8 cellular contexts compared by ENCODE assay signal in the genomic region with DNA sequence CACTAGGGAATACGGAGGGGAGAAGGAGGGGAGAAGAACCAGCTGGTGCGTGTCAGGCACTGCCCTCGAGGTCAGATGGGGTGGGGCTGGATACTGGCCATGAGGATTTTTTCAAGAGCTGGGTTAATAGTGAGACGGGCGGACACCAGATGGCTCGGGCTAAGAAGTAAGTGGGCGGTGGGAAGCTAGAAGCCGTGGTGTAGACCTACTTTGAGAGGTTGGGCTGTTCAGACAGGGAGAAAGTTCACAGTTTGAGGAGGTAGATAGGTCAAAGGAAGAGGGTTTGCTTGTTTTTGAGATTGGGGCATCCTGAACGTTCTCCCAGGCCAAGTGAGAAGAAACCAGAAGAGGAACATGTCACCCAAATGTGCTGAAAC.
DNase-seq lines count a peak whose midpoint lies in the region; ATAC-seq and TF ChIP-seq lines count a peak whose summit lies in the region.

No MANE protein-coding gene starts in this region.

- no peak overlapping the region for H2BK12ac ChIP-seq in trophoblast cell (ENCODE audit: low read length)

- H3K27me3 ChIP-seq in CD4-positive, CD25-positive, alpha-beta regulatory T cell (ENCODE audit: control insufficient read depth, insufficient read depth, low read length), result no peaks in the 10 kb centered on the region
- H3K27me3 ChIP-seq in naive thymus-derived CD4-positive, alpha-beta T cell (ENCODE audit: control insufficient read depth in 2 of 2, insufficient read depth in 2 of 2, low read length in 2 of 2), result no peaks in the 10 kb centered on the region
- H3K27me3 ChIP-seq in trophoblast cell (ENCODE audit: insufficient read depth, low read length), result no peaks in the 10 kb centered on the region

- no CpG with 5 or more reads among the region's 9 CpGs for WGBS in trophoblast cell (ENCODE audit: extremely low coverage, insufficient coverage, insufficient read length)

- H3K27ac Mint-ChIP-seq in CD4-positive, CD25-positive, alpha-beta regulatory T cell, result peak overlapping the region; percentile 98 to 100 (median 99)
- peak overlapping the region; percentile 81 for H3K27ac Mint-ChIP-seq in HFFc6
- peak overlapping the region; percentile 93 to 100 (median 99) for H3K27ac Mint-ChIP-seq in naive thymus-derived CD4-positive, alpha-beta T cell

- POLR2A ChIA-PET in naive thymus-derived CD4-positive, alpha-beta T cell (lab: Charles Lee), result interaction anchor here (0.6 to 66.9 kb wide), 25 partner anchors 17 to 1327 kb away, joined by 3 to 3353 read pairs (median 5); partner anchors contain the start of genes TMC6, TMC8 and TNRC6C

- no peak overlapping the region for H4K8ac ChIP-seq in trophoblast cell (ENCODE audit: low read depth, low read length)

- no peak overlapping the region for H2BK120ac ChIP-seq in trophoblast cell (ENCODE audit: insufficient read depth, low read length, poor library complexity)

- H3K9me3 Mint-ChIP-seq in CD4-positive, CD25-positive, alpha-beta regulatory T cell, result no peaks in the 10 kb centered on the region
- no peaks in the 10 kb centered on the region for H3K9me3 Mint-ChIP-seq in HFFc6
- H3K9me3 Mint-ChIP-seq in naive thymus-derived CD4-positive, alpha-beta T cell, result peaks cover 0 to 9% (median 0%) of the 10 kb centered on the region in 11 donors

- peak overlapping the region; percentile 86 for H3K4me3 ChIP-seq in CD4-positive, CD25-positive, alpha-beta regulatory T cell (ENCODE audit: low read depth, low read length)
- H3K4me3 ChIP-seq in naive thymus-derived CD4-positive, alpha-beta T cell (ENCODE audit: low read length), result peak overlapping the region; percentile 36
- H3K4me3 ChIP-seq in trophoblast cell (ENCODE audit: low read depth, low read length), result no peak overlapping the region

- TF ChIP-seq CTCF in HFFc6 (IDR thresholded peaks at IDR 0.05), result no peak

- peaks cover 7% of the 10 kb centered on the region for H3K36me3 Mint-ChIP-seq in CD4-positive, CD25-positive, alpha-beta regulatory T cell
- peaks cover 4% of the 10 kb centered on the region; the same call in 1 of the 2 replicates for H3K36me3 Mint-ChIP-seq in HFFc6 (ENCODE audit: low read depth)
- H3K36me3 Mint-ChIP-seq in naive thymus-derived CD4-positive, alpha-beta T cell, result peaks cover 0 to 29% (median 0%) of the 10 kb centered on the region in 5 donors

- H3K27ac ChIP-seq in CD4-positive, CD25-positive, alpha-beta regulatory T cell (ENCODE audit: insufficient read depth, low read length, poor library complexity, severe bottlenecking), result peak overlapping the region; percentile 96
- peak overlapping the region; percentile 72 for H3K27ac ChIP-seq in angular gyrus (ENCODE audit: low read depth, low read length)
- peak overlapping the region; percentile 92 for H3K27ac ChIP-seq in naive thymus-derived CD4-positive, alpha-beta T cell (ENCODE audit: low read depth, low read length)
- H3K27ac ChIP-seq in trophoblast cell (ENCODE audit: low read depth, low read length), result no peak overlapping the region

- H3K36me3 ChIP-seq in CD4-positive, CD25-positive, alpha-beta regulatory T cell (ENCODE audit: control insufficient read depth, insufficient read depth, low read length), result no peaks in the 10 kb centered on the region
- H3K36me3 ChIP-seq in naive thymus-derived CD4-positive, alpha-beta T cell (ENCODE audit: control insufficient read depth in 2 of 3, insufficient read depth in 3 of 3, low read length in 3 of 3), result no peaks in the 10 kb centered on the region
- no peaks in the 10 kb centered on the region for H3K36me3 ChIP-seq in trophoblast cell (ENCODE audit: control insufficient read depth in 1 of 2, insufficient read depth in 2 of 2, low read length in 2 of 2)

- no peak overlapping the region for H3K4me2 ChIP-seq in trophoblast cell (ENCODE audit: low read length)

- H3K79me2 ChIP-seq in trophoblast cell (ENCODE audit: control insufficient read depth, insufficient read depth, low read length, poor library complexity), result no peaks in the 10 kb centered on the region

- H3K23ac ChIP-seq in trophoblast cell (ENCODE audit: low read length), result no peak overlapping the region

- no peak overlapping the region for H4K91ac ChIP-seq in trophoblast cell (ENCODE audit: low read depth, low read length)

- H2BK5ac ChIP-seq in trophoblast cell (ENCODE audit: low read depth, low read length, poor library complexity), result no peak overlapping the region

- H3K18ac ChIP-seq in trophoblast cell (ENCODE audit: low read length), result no peak overlapping the region

- H2AFZ ChIP-seq in trophoblast cell (ENCODE audit: insufficient read depth, low read length, poor library complexity), result no peak overlapping the region

- peaks cover 5% of the 10 kb centered on the region for H3K79me1 ChIP-seq in trophoblast cell (ENCODE audit: low read length)

- H3K9me3 ChIP-seq in CD4-positive, CD25-positive, alpha-beta regulatory T cell (ENCODE audit: control insufficient read depth in 2 of 2, low read length in 2 of 2), result no peaks in the 10 kb centered on the region
- no peaks in the 10 kb centered on the region for H3K9me3 ChIP-seq in naive thymus-derived CD4-positive, alpha-beta T cell (ENCODE audit: control insufficient read depth in 2 of 3, low read length in 3 of 3)
- H3K9me3 ChIP-seq in trophoblast cell (ENCODE audit: insufficient read depth, low read depth, low read length), result peaks cover 1% of the 10 kb centered on the region

- no peak overlapping the region for H3K4ac ChIP-seq in trophoblast cell (ENCODE audit: low read depth, low read length)

- DNase-seq in CD4-positive, CD25-positive, alpha-beta regulatory T cell, result peak in 1 of 3 donors; percentile 72
- DNase-seq in HFFc6 (peak; percentile 48), NCI-H510A (lab: John Stamatoyannopoulos, UW) (no peak), trophoblast cell (no peak), NCI-H510A treated with DMSO at 0.1 percent for 48 hours (lab: John Stamatoyannopoulos, UW) (no peak)
- no peak for DNase-seq in naive thymus-derived CD4-positive, alpha-beta T cell

- H3K14ac ChIP-seq in trophoblast cell (ENCODE audit: low read length), result no peak overlapping the region

- peaks cover 9 to 96% (median 72%) of the 10 kb centered on the region in 4 donors for H3K4me1 Mint-ChIP-seq in CD4-positive, CD25-positive, alpha-beta regulatory T cell
- peaks cover 92% of the 10 kb centered on the region for H3K4me1 Mint-ChIP-seq in HFFc6 (ENCODE audit: low read depth)
- H3K4me1 Mint-ChIP-seq in naive thymus-derived CD4-positive, alpha-beta T cell, result peaks cover 73 to 100% (median 93%) of the 10 kb centered on the region in 7 donors

- H3K9ac ChIP-seq in trophoblast cell (ENCODE audit: low read length), result no peak overlapping the region

- H3K4me3 Mint-ChIP-seq in CD4-positive, CD25-positive, alpha-beta regulatory T cell, result peak overlapping the region; percentile 84 to 96 (median 92)
- peak overlapping the region; percentile 63 for H3K4me3 Mint-ChIP-seq in HFFc6
- peak overlapping the region; percentile 77 to 98 (median 86) for H3K4me3 Mint-ChIP-seq in naive thymus-derived CD4-positive, alpha-beta T cell

- CTCF ChIA-PET in naive thymus-derived CD4-positive, alpha-beta T cell (lab: Charles Lee), result interaction anchor here (0.5 to 4.6 kb wide), 12 partner anchors 8 to 723 kb away, joined by 3 to 21 read pairs (median 4); no protein-coding TSS in a partner anchor

- intact Hi-C loops in naive thymus-derived CD4-positive, alpha-beta T cell (cut with micrococcal nuclease), result loop anchor here (1.0 to 10.0 kb wide), 11 partner anchors 9 to 1310 kb away; partner anchors contain the start of genes MFSD11 (in 1 of the 2), SRSF2 (in 1 of the 2) and TMC8 (in 1 of the 2)

- no peak overlapping the region for H4K12ac ChIP-seq in trophoblast cell (ENCODE audit: low read depth, low read length)

- peaks cover 99% of the 10 kb centered on the region for H3K4me1 ChIP-seq in CD4-positive, CD25-positive, alpha-beta regulatory T cell (ENCODE audit: control insufficient read depth, insufficient read depth, low read length, poor library complexity, severe bottlenecking)
- peaks cover 90 to 93% of the 10 kb centered on the region in 2 donors for H3K4me1 ChIP-seq in naive thymus-derived CD4-positive, alpha-beta T cell (ENCODE audit: control insufficient read depth in 2 of 2, insufficient read depth in 2 of 2, low read length in 2 of 2)
- H3K4me1 ChIP-seq in trophoblast cell (ENCODE audit: control insufficient read depth in 1 of 2, insufficient read depth in 2 of 2, low read length in 2 of 2), result peaks cover 22 to 23% of the 10 kb centered on the region in 2 experiments

- H3K27me3 Mint-ChIP-seq in CD4-positive, CD25-positive, alpha-beta regulatory T cell, result no peaks in the 10 kb centered on the region
- H3K27me3 Mint-ChIP-seq in HFFc6 (ENCODE audit: insufficient read depth), result peaks cover 22% of the 10 kb centered on the region
- H3K27me3 Mint-ChIP-seq in naive thymus-derived CD4-positive, alpha-beta T cell, result no peaks in the 10 kb centered on the region

- H2AK5ac ChIP-seq in trophoblast cell (ENCODE audit: low read length), result no peak overlapping the region

- ATAC-seq in CD4-positive, CD25-positive, alpha-beta regulatory T cell (ENCODE audit: low read depth in 2 of 2), result peak; percentile 0
- no peak for ATAC-seq in naive thymus-derived CD4-positive, alpha-beta T cell
- ATAC-seq in HG03039 (IDR thresholded peaks at IDR 0.05; ENCODE audit: unreplicated experiment), result no peak

Comparison
In these comparisons a context has a peak if more than half of its experiments do, and no peak if none do; other contexts are left out.
1. ATAC-seq: peak in CD4-positive, CD25-positive, alpha-beta regulatory T cell (2 of 2); none in naive thymus-derived CD4-positive, alpha-beta T cell (single experiment) and HG03039 (single experiment).
2. Peak in every context shown above with its lines, with median percentiles within 50 percentile points of each other: H3K27ac Mint-ChIP-seq and H3K4me3 Mint-ChIP-seq.